In the genomic region with DNA sequence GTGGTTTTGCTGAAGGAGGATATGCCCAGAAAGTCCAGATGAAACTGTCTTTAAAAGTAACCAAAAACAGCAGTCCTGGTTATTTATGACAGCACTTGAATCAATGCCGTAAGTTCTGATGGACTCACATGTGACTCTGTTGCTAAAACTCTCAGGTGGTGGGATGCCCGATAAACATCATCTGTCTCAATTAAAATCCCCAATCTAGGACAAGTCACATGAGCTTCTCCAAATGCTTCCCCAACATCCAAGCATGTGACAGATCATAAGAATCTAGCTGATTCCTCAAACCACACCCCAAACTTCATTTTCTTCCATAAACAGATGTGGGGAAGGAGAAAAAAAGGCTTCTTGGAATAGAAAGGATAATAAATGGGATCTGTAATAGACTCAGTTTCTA, we compare ENCODE assay signal across 19 cellular contexts. TPM values are rescaled to one million over a fixed set of nuclear protein-coding genes. Genes with fewer than 3 reads are reported as not detected.
DNase-seq lines count a peak whose midpoint lies in the region; ATAC-seq and TF ChIP-seq lines count a peak whose summit lies in the region.
"Had no signal": no experiment of that assay in that cellular context is flagged by ENCODE, and none has a peak within 500 bp of the region (broad histone marks: within the 10 kb centered on the region; RNA-seq: fewer than 3 reads in every experiment).

No MANE protein-coding gene starts in this region.

- intact Hi-C loops in ovary (cut with DNase I): no loop called here
- intact Hi-C loops in right cardiac atrium (cut with DNase I): no loop called here

- no peaks in the 10 kb centered on the region for H3K9me3 ChIP-seq in RWPE2 (ENCODE audit: severe bottlenecking)
- no peaks in the 10 kb centered on the region for H3K9me3 ChIP-seq in ovary
- H3K9me3 ChIP-seq in right cardiac atrium (ENCODE audit: control insufficient read depth, low read length): no peaks in the 10 kb centered on the region
- H3K9me3 ChIP-seq: BLaER1 treated with 17β-estradiol and CSF1 and Interleukin-3, amounts not matched to agents 10 nM and 100 nM; prostate gland had no signal

- POLR2A ChIA-PET in HEK293T (lab: Yijun Ruan, JAX): interaction anchor here (1.0 kb wide), 1 partner anchor 229 kb away, joined by 3 read pairs; the partner anchor contains the start of gene MCL1

- H3K27ac ChIP-seq in RWPE2 (ENCODE audit: poor library complexity, severe bottlenecking): peak overlapping the region; percentile 46
- no peak overlapping the region for H3K27ac ChIP-seq in ovary
- H3K27ac ChIP-seq in right cardiac atrium (ENCODE audit: low read length): no peak overlapping the region
- H3K27ac ChIP-seq: BLaER1 treated with 17β-estradiol and CSF1 and Interleukin-3, amounts not matched to agents 10 nM and 100 nM; prostate gland had no signal

- TF ChIP-seq CTCF in RWPE2 (IDR thresholded peaks at IDR 0.05; ENCODE audit: poor library complexity, severe bottlenecking) (no peak), fibroblast of villous mesenchyme (IDR thresholded peaks at IDR 0.05; ENCODE audit: insufficient read depth, low read depth, low read length) (no peak), ovary (IDR thresholded peaks at IDR 0.05) (no peak)

- H3K36me3 ChIP-seq in RWPE2 (ENCODE audit: low read depth) (peaks cover 33% of the 10 kb centered on the region), ovary (no peaks in the 10 kb centered on the region)

- DNase-seq in RWPE2 (ENCODE audit: low spot score) (no peak), fibroblast of villous mesenchyme (ENCODE audit: low read depth) (peak; percentile 74), ovary (no peak), activated gamma-delta T cell (lab: John Stamatoyannopoulos, UW) (no peak), right cardiac atrium (no peak), HEK293T (ENCODE audit: extremely low spot score) (no peak)
- DNase-seq: activated CD4-positive, CD25-positive, alpha-beta regulatory T cell; activated CD8-positive, alpha-beta T cell treated with anti-CD3 and anti-CD28 coated beads, Interleukin-2, amount 10 ng/mL, durations not matched to agents 7 days and 5 days; activated T-cell treated with anti-CD3 and anti-CD28 coated beads, Interleukin-2, amount 50 U/mL, for 48 hours; cortex of kidney; Kasumi-1; natural killer cell; NCI-H1105; NCI-H748 treated with DMSO at 0.1 percent for 48 hours had no signal

- no peak for TF ChIP-seq EP300 in ovary (IDR thresholded peaks at IDR 0.05)

- TF ChIP-seq POLR2A in ovary (IDR thresholded peaks at IDR 0.05): no peak

- 40 to 44% (median 42%) methylated on average over 2 of the region's 2 CpGs for WGBS in ovary, 3 donors
- WGBS in right cardiac atrium: 65% methylated on average over 2 of the region's 2 CpGs

- ATAC-seq in RWPE2 (ENCODE audit: low read depth) (no peak), HG03135 (IDR thresholded peaks at IDR 0.05; ENCODE audit: unreplicated experiment) (no peak), right cardiac atrium (no peak)
- ATAC-seq: activated CD8-positive, alpha-beta T cell treated with anti-CD3 and anti-CD28 coated beads, Interleukin-2, amount 10 ng/mL, durations not matched to agents 7 days and 5 days; GM12878; natural killer cell had no signal

- H3K4me1 ChIP-seq in RWPE2 (ENCODE audit: insufficient read depth, poor library complexity, severe bottlenecking) (peaks cover 7% of the 10 kb centered on the region), ovary (ENCODE audit: insufficient read depth) (peaks cover 7% of the 10 kb centered on the region), right cardiac atrium (ENCODE audit: control insufficient read depth, insufficient read depth, low read length) (no peaks in the 10 kb centered on the region)

- CTCF ChIA-PET in HEK293T (lab: Yijun Ruan, JAX): no interaction called here

- H3K27me3 ChIP-seq in RWPE2 (ENCODE audit: insufficient read depth, poor library complexity, severe bottlenecking): no peaks in the 10 kb centered on the region
- H3K27me3 ChIP-seq in ovary: no peaks in the 10 kb centered on the region
- no peaks in the 10 kb centered on the region for H3K27me3 ChIP-seq in right cardiac atrium (ENCODE audit: control insufficient read depth, insufficient read depth)
- H3K27me3 ChIP-seq: BLaER1 treated with 17β-estradiol and CSF1 and Interleukin-3, amounts not matched to agents 10 nM and 100 nM had no signal

- H3K4me3 ChIP-seq in RWPE2 (ENCODE audit: severe bottlenecking) (no peak overlapping the region), fibroblast of villous mesenchyme (ENCODE audit: low read depth, low read length) (no peak overlapping the region), ovary (peak overlapping the region; percentile 36), right cardiac atrium (ENCODE audit: low read length) (no peak overlapping the region)
- H3K4me3 ChIP-seq: BLaER1 treated with 17β-estradiol and CSF1 and Interleukin-3, amounts not matched to agents 10 nM and 100 nM; GM12878 had no signal

TF ChIP-seq in HEK293T, 16 proteins besides CTCF, POLR2A, EP300 and RAD21:
- TF ChIP-seq TARDBP (IDR thresholded peaks at IDR 0.05) (no peak), SP1 (IDR thresholded peaks at IDR 0.05) (no peak), BHLHE40 (IDR thresholded peaks at IDR 0.05; ENCODE audit: borderline replicate concordance) (no peak), CTBP1 (IDR thresholded peaks at IDR 0.05; ENCODE audit: borderline replicate concordance) (no peak)

RNA-seq across cellular contexts. Expression of gene CTSK, which starts 0.8 kb away (rescaled TPM):
- total RNA-seq in fibroblast of villous mesenchyme (137 and 139 TPM in 2 replicates), ovary (10 to 100 TPM; 35.6 to 85.2 (median 74.0) TPM), right cardiac atrium (10 to 100 TPM; 13.6 to 22.2 (median 16.1) TPM)
- polyA plus RNA-seq in ovary (100 to 1,000 TPM; 114 to 254 TPM), right cardiac atrium (13.5 TPM)

RNA-seq across cellular contexts. Expression of gene CTSS, which starts 43.3 kb away (rescaled TPM):
- total RNA-seq in fibroblast of villous mesenchyme: 4.7 and 7.4 TPM in 2 replicates
- total RNA-seq in ovary: 10 to 100 TPM in 6 of 7 donors, 1 to 10 TPM in 1; 8.7 to 80.9 (median 13.6) TPM
- 100 to 1,000 TPM in 1 of 2 donors, 1 to 10 TPM in 1; 9.6 to 131 TPM for polyA plus RNA-seq in ovary
- 10 to 100 TPM; 34.8 to 64.7 (median 52.5) TPM for total RNA-seq in right cardiac atrium
- polyA plus RNA-seq in right cardiac atrium: 8.7 TPM
- total RNA-seq: G401 had no signal
